1 cellular context compared by ENCODE assay signal in the genomic region with DNA sequence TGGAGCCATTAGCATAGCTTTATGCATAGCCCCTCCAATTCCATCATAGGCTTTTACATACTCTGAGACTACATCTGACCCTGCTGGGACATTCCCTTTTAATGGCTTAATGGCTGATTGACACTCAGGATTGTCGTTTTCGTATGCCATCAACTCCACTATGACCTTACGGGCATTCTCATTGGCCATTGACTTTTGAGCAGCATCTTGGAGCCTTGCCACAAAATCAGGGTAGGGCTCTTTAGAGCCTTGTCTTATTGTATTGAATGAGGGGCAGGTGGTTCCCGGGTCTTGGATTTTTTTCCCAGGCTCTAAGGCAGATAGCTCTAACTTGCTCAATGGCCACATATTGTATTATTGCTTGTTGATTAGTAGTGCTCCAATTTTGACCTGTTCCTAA.
TF ChIP-seq lines count a peak whose summit lies in the region.

No MANE protein-coding gene starts in this region.

TF ChIP-seq in K562, 482 proteins besides CTCF, POLR2A, EP300 and RAD21:
- peak; percentile 22; the same call in 1 of the 2 replicates for TF ChIP-seq NFIC (IDR thresholded peaks at IDR 0.05)
